1 cellular context compared by ENCODE assay signal in the genomic region with DNA sequence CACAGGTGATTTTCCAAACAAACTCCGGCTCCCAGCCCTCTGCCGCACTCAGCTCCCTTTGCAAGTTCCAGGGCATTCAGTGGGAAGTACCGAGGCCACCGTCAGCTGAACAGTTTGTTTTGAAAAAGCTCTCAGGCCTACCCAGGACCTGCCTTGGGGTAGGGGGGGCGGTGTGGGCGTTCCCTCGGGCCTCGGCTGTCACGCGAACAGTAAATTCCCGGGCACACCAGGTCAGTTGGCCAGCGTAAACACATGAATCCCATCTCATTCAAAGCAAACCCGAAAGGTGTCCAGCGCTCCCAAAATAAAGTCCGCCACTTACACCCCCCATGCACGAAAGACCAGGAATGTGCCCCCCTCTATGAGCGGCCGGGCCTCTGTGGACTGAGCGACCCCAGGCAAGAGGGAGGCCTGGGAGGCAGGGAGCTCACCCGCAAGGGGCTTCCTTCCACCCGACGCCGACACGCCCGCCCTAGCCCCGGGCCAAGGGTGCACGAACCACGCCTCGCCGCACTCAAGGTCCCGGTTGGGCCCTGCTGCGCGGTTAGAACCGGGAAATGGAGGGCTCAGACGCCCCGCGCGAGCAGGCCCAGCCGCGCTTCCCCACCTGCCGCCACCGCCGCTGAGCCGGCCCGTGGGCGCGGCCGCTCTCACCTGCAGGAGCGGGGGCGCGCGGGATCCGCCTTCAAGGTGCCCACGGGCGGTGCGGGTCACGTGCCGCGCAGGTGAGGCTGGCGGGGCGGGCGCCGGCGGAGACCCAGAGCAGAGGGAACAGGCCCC.
A peak's percentile ranks its signal among the peaks of the same experiment; 100 is the strongest.
TF ChIP-seq lines count a peak whose summit lies in the region.

A gene with protein sequence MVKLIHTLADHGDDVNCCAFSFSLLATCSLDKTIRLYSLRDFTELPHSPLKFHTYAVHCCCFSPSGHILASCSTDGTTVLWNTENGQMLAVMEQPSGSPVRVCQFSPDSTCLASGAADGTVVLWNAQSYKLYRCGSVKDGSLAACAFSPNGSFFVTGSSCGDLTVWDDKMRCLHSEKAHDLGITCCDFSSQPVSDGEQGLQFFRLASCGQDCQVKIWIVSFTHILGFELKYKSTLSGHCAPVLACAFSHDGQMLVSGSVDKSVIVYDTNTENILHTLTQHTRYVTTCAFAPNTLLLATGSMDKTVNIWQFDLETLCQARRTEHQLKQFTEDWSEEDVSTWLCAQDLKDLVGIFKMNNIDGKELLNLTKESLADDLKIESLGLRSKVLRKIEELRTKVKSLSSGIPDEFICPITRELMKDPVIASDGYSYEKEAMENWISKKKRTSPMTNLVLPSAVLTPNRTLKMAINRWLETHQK (minus strand): TSS at position 775 of the 780 bp plus-strand sequence. CDS start 3,634 bp downstream, outside the sequence.

TF ChIP-seq in K562, 482 proteins besides CTCF, POLR2A, EP300 and RAD21 (continued from another document and continues in another):
- TF ChIP-seq CBX8 (IDR thresholded peaks at IDR 0.05; ENCODE audit: borderline replicate concordance, extremely low read depth, low read depth, low read length, poor library complexity, severe bottlenecking) (no peak), ZNF232 (CRISPR knock-in tag; IDR thresholded peaks at IDR 0.05) (peak; percentile 86; the same call in 1 of the 2 replicates), NCOA4 (IDR thresholded peaks at IDR 0.05; ENCODE audit: partially characterized antibody) (no peak), MTA3 (IDR thresholded peaks at IDR 0.05; ENCODE audit: borderline replicate concordance) (peak; percentile 28; the same call in 1 of the 2 replicates), PHF21A (IDR thresholded peaks at IDR 0.05; ENCODE audit: borderline replicate concordance, low read depth) (no peak), CBX5 (IDR thresholded peaks at IDR 0.05; ENCODE audit: borderline replicate concordance, low read depth) (no peak), BMI1 (IDR thresholded peaks at IDR 0.05; ENCODE audit: low read length) (no peak), THRAP3 (IDR thresholded peaks at IDR 0.05; ENCODE audit: borderline replicate concordance) (no peak), POLR2H (tag; IDR thresholded peaks at IDR 0.05; ENCODE audit: low read depth) (no peak), FOXK2 (conservative IDR thresholded peaks at IDR 0.05 in 1 of 2, IDR thresholded peaks at IDR 0.05 in 1 of 2; ENCODE audit: low read depth in 2 of 2) (peak; percentile 75 to 77; a peak in 2 of 4 replicates), RUNX1 (IDR thresholded peaks at IDR 0.05; ENCODE audit: low read depth) (no peak), JUND (IDR thresholded peaks at IDR 0.05; ENCODE audit: borderline replicate concordance, low read depth, low read length) (peak; percentile 28; the same call in 1 of the 2 replicates), JUND (tag; IDR thresholded peaks at IDR 0.05; ENCODE audit: borderline replicate concordance, low read depth, low read length) (no peak), ZFX (CRISPR knock-in tag; IDR thresholded peaks at IDR 0.05) (peak; percentile 84), TRIM24 (IDR thresholded peaks at IDR 0.05) (no peak), FOXJ3 (CRISPR knock-in tag; IDR thresholded peaks at IDR 0.05) (no peak), ZBTB7A (IDR thresholded peaks at IDR 0.05; ENCODE audit: borderline replicate concordance, control insufficient read depth, low read depth, low read length) (0 out of 2 replicates have a peak, but pooled peaks have one; percentile 3), BHLHE40 (IDR thresholded peaks at IDR 0.05; ENCODE audit: low read length) (peak; percentile 97), CTBP1 (IDR thresholded peaks at IDR 0.05; ENCODE audit: borderline replicate concordance) (peak; percentile 67; the same call in 1 of the 2 replicates), IFI16 (CRISPR knock-in tag; IDR thresholded peaks at IDR 0.05) (no peak), CHD2 (IDR thresholded peaks at IDR 0.05; ENCODE audit: low read depth, low read length) (no peak), ESRRA (IDR thresholded peaks at IDR 0.05; ENCODE audit: borderline replicate concordance, low read depth) (no peak), ASH1L (IDR thresholded peaks at IDR 0.05; ENCODE audit: borderline replicate concordance, low read depth, partially characterized antibody) (no peak), KLF1 (tag; IDR thresholded peaks at IDR 0.05) (peak; percentile 48; the same call in 1 of the 2 replicates), CHCHD3 (CRISPR knock-in tag; IDR thresholded peaks at IDR 0.05) (no peak)
- TF ChIP-seq, protein P1, sequence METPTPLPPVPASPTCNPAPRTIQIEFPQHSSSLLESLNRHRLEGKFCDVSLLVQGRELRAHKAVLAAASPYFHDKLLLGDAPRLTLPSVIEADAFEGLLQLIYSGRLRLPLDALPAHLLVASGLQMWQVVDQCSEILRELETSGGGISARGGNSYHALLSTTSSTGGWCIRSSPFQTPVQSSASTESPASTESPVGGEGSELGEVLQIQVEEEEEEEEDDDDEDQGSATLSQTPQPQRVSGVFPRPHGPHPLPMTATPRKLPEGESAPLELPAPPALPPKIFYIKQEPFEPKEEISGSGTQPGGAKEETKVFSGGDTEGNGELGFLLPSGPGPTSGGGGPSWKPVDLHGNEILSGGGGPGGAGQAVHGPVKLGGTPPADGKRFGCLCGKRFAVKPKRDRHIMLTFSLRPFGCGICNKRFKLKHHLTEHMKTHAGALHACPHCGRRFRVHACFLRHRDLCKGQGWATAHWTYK (CRISPR knock-in tag; IDR thresholded peaks at IDR 0.05) = peak; percentile 90; the same call in 1 of the 2 replicates
- TF ChIP-seq, protein P2, sequence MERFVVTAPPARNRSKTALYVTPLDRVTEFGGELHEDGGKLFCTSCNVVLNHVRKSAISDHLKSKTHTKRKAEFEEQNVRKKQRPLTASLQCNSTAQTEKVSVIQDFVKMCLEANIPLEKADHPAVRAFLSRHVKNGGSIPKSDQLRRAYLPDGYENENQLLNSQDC (CRISPR knock-in tag; IDR thresholded peaks at IDR 0.05) = no peak
- TF ChIP-seq, protein P3, sequence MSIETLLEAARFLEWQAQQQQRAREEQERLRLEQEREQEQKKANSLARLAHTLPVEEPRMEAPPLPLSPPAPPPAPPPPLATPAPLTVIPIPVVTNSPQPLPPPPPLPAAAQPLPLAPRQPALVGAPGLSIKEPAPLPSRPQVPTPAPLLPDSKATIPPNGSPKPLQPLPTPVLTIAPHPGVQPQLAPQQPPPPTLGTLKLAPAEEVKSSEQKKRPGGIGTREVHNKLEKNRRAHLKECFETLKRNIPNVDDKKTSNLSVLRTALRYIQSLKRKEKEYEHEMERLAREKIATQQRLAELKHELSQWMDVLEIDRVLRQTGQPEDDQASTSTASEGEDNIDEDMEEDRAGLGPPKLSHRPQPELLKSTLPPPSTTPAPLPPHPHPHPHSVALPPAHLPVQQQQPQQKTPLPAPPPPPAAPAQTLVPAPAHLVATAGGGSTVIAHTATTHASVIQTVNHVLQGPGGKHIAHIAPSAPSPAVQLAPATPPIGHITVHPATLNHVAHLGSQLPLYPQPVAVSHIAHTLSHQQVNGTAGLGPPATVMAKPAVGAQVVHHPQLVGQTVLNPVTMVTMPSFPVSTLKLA (conservative IDR thresholded peaks at IDR 0.05) = peak; percentile 65 to 74; a peak in 3 of 4 replicates
- TF ChIP-seq, protein P4, sequence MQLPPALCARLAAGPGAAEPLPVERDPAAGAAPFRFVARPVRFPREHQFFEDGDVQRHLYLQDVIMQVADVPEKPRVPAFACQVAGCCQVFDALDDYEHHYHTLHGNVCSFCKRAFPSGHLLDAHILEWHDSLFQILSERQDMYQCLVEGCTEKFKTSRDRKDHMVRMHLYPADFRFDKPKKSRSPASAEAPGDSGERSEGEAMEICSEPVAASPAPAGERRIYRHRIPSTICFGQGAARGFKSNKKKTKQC (CRISPR knock-in tag; IDR thresholded peaks at IDR 0.05) = no peak
- TF ChIP-seq, protein P5, sequence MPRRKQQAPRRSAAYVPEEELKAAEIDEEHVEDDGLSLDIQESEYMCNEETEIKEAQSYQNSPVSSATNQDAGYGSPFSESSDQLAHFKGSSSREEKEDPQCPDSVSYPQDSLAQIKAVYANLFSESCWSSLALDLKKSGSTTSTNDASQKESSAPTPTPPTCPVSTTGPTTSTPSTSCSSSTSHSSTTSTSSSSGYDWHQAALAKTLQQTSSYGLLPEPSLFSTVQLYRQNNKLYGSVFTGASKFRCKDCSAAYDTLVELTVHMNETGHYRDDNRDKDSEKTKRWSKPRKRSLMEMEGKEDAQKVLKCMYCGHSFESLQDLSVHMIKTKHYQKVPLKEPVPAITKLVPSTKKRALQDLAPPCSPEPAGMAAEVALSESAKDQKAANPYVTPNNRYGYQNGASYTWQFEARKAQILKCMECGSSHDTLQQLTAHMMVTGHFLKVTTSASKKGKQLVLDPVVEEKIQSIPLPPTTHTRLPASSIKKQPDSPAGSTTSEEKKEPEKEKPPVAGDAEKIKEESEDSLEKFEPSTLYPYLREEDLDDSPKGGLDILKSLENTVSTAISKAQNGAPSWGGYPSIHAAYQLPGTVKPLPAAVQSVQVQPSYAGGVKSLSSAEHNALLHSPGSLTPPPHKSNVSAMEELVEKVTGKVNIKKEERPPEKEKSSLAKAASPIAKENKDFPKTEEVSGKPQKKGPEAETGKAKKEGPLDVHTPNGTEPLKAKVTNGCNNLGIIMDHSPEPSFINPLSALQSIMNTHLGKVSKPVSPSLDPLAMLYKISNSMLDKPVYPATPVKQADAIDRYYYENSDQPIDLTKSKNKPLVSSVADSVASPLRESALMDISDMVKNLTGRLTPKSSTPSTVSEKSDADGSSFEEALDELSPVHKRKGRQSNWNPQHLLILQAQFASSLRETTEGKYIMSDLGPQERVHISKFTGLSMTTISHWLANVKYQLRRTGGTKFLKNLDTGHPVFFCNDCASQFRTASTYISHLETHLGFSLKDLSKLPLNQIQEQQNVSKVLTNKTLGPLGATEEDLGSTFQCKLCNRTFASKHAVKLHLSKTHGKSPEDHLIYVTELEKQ (CRISPR knock-in tag; IDR thresholded peaks at IDR 0.05) = no peak
- TF ChIP-seq, protein P6, sequence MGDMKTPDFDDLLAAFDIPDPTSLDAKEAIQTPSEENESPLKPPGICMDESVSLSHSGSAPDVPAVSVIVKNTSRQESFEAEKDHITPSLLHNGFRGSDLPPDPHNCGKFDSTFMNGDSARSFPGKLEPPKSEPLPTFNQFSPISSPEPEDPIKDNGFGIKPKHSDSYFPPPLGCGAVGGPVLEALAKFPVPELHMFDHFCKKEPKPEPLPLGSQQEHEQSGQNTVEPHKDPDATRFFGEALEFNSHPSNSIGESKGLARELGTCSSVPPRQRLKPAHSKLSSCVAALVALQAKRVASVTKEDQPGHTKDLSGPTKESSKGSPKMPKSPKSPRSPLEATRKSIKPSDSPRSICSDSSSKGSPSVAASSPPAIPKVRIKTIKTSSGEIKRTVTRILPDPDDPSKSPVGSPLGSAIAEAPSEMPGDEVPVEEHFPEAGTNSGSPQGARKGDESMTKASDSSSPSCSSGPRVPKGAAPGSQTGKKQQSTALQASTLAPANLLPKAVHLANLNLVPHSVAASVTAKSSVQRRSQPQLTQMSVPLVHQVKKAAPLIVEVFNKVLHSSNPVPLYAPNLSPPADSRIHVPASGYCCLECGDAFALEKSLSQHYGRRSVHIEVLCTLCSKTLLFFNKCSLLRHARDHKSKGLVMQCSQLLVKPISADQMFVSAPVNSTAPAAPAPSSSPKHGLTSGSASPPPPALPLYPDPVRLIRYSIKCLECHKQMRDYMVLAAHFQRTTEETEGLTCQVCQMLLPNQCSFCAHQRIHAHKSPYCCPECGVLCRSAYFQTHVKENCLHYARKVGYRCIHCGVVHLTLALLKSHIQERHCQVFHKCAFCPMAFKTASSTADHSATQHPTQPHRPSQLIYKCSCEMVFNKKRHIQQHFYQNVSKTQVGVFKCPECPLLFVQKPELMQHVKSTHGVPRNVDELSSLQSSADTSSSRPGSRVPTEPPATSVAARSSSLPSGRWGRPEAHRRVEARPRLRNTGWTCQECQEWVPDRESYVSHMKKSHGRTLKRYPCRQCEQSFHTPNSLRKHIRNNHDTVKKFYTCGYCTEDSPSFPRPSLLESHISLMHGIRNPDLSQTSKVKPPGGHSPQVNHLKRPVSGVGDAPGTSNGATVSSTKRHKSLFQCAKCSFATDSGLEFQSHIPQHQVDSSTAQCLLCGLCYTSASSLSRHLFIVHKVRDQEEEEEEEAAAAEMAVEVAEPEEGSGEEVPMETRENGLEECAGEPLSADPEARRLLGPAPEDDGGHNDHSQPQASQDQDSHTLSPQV (IDR thresholded peaks at IDR 0.05) = no peak; the same call in 1 of the 2 replicates
- TF ChIP-seq, protein P7, sequence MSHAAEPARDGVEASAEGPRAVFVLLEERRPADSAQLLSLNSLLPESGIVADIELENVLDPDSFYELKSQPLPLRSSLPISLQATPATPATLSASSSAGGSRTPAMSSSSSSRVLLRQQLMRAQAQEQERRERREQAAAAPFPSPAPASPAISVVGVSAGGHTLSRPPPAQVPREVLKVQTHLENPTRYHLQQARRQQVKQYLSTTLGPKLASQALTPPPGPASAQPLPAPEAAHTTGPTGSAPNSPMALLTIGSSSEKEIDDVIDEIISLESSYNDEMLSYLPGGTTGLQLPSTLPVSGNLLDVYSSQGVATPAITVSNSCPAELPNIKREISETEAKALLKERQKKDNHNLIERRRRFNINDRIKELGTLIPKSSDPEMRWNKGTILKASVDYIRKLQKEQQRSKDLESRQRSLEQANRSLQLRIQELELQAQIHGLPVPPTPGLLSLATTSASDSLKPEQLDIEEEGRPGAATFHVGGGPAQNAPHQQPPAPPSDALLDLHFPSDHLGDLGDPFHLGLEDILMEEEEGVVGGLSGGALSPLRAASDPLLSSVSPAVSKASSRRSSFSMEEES (CRISPR knock-in tag; IDR thresholded peaks at IDR 0.05) = peak; percentile 90
- TF ChIP-seq, protein P8, sequence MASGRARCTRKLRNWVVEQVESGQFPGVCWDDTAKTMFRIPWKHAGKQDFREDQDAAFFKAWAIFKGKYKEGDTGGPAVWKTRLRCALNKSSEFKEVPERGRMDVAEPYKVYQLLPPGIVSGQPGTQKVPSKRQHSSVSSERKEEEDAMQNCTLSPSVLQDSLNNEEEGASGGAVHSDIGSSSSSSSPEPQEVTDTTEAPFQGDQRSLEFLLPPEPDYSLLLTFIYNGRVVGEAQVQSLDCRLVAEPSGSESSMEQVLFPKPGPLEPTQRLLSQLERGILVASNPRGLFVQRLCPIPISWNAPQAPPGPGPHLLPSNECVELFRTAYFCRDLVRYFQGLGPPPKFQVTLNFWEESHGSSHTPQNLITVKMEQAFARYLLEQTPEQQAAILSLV (tag; IDR thresholded peaks at IDR 0.05) = no peak
- TF ChIP-seq, protein P9, sequence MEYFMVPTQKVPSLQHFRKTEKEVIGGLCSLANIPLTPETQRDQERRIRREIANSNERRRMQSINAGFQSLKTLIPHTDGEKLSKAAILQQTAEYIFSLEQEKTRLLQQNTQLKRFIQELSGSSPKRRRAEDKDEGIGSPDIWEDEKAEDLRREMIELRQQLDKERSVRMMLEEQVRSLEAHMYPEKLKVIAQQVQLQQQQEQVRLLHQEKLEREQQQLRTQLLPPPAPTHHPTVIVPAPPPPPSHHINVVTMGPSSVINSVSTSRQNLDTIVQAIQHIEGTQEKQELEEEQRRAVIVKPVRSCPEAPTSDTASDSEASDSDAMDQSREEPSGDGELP (CRISPR knock-in tag; IDR thresholded peaks at IDR 0.05; ENCODE audit: borderline replicate concordance) = peak; percentile 92
- TF ChIP-seq, protein P10, sequence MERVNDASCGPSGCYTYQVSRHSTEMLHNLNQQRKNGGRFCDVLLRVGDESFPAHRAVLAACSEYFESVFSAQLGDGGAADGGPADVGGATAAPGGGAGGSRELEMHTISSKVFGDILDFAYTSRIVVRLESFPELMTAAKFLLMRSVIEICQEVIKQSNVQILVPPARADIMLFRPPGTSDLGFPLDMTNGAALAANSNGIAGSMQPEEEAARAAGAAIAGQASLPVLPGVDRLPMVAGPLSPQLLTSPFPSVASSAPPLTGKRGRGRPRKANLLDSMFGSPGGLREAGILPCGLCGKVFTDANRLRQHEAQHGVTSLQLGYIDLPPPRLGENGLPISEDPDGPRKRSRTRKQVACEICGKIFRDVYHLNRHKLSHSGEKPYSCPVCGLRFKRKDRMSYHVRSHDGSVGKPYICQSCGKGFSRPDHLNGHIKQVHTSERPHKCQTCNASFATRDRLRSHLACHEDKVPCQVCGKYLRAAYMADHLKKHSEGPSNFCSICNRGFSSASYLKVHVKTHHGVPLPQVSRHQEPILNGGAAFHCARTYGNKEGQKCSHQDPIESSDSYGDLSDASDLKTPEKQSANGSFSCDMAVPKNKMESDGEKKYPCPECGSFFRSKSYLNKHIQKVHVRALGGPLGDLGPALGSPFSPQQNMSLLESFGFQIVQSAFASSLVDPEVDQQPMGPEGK (CRISPR knock-in tag; IDR thresholded peaks at IDR 0.05; ENCODE audit: borderline replicate concordance) = no peak
